ENCODE assay signal across 9 cellular contexts in genomic region chr6:149129401-149130077, GRCh38.
DNase-seq lines count a peak whose midpoint lies in the region; ATAC-seq, FAIRE-seq and TF ChIP-seq lines count a peak whose summit lies in the region.
"Had no signal": no experiment of that assay in that cellular context is flagged by ENCODE, and none has a peak within 500 bp of the region (broad histone marks: within the 10 kb centered on the region; RNA-seq: fewer than 3 reads in every experiment).

No MANE protein-coding gene starts in this region.

- H3K4me3 ChIP-seq in smooth muscle cell, result no peak overlapping the region

- no peaks in the 10 kb centered on the region for H3F3A ChIP-seq in smooth muscle cell (ENCODE audit: low read depth)

- POLR2A ChIA-PET in MCF 10A (lab: Yijun Ruan, JAX), result interaction anchor here (0.5 to 0.9 kb wide), 4 partner anchors 13 to 148 kb away, joined by 3 to 4 read pairs (median 3); no protein-coding TSS in a partner anchor

- H3K36me3 ChIP-seq in smooth muscle cell (ENCODE audit: low read depth), result no peaks in the 10 kb centered on the region

- H3K27ac Mint-ChIP-seq in MCF 10A (ENCODE audit: low read depth, unreplicated experiment), result peak overlapping the region; percentile 11

- H3K27me3 ChIP-seq in smooth muscle cell (ENCODE audit: low read depth), result no peaks in the 10 kb centered on the region

- H3K79me2 ChIP-seq in smooth muscle cell (ENCODE audit: low read depth), result no peaks in the 10 kb centered on the region

- peaks cover under 1% of the 10 kb centered on the region for H3K9me3 Mint-ChIP-seq in MCF 10A (ENCODE audit: unreplicated experiment)

- FAIRE-seq in urothelium cell line (lab: Jason Lieb, UNC), result no peak

- no peak for DNase-seq in activated CD4-positive, CD25-positive, alpha-beta regulatory T cell (lab: John Stamatoyannopoulos, UW)
- peak; percentile 83 for DNase-seq in MV-4-11 (lab: John Stamatoyannopoulos, UW)
- DNase-seq in MCF 10A (ENCODE audit: unreplicated experiment), result peak; percentile 91
- no peak for DNase-seq in smooth muscle cell (lab: John Stamatoyannopoulos, UW; ENCODE audit: unreplicated experiment)
- DNase-seq in urothelium cell line (ENCODE audit: low spot score), result no peak
- no peak for DNase-seq in mesenteric fat pad (ENCODE audit: low spot score)

- no peak overlapping the region for H3K9ac ChIP-seq in smooth muscle cell (ENCODE audit: low read depth)

- peaks cover 11% of the 10 kb centered on the region for H3K27me3 Mint-ChIP-seq in MCF 10A (ENCODE audit: insufficient read depth, unreplicated experiment)

- CTCF ChIA-PET in MCF 10A (lab: Yijun Ruan, JAX), result interaction anchor here (0.5 to 1.6 kb wide), 4 partner anchors 70 to 570 kb away, joined by 3 to 4 read pairs (median 3); no protein-coding TSS in a partner anchor

- H3K27ac ChIP-seq in smooth muscle cell (ENCODE audit: low read depth), result peak overlapping the region; percentile 59
- H3K27ac ChIP-seq: HL-60 had no signal

- 47% methylated on average over 8 of the region's 8 CpGs for WGBS in smooth muscle cell (ENCODE audit: low lambda C conversion rate)

- peak overlapping the region; percentile 7 for H3K4me2 ChIP-seq in smooth muscle cell

- no peaks in the 10 kb centered on the region for H3K36me3 Mint-ChIP-seq in MCF 10A (ENCODE audit: insufficient read depth, unreplicated experiment)

- H3K9me3 ChIP-seq in smooth muscle cell (replicated peaks; ENCODE audit: low read depth), result no peaks in the 10 kb centered on the region

- ATAC-seq in activated CD4-positive, CD25-positive, alpha-beta regulatory T cell treated with anti-CD3 and anti-CD28 coated beads, Interleukin-2, amount 50 U/mL, for 24 hours, result peak; percentile 21 to 38
- no peak for ATAC-seq in HG03521 (IDR thresholded peaks at IDR 0.05; ENCODE audit: unreplicated experiment)

- no peak for TF ChIP-seq CTCF in MCF 10A (IDR thresholded peaks at IDR 0.05; ENCODE audit: unreplicated experiment)
- TF ChIP-seq CTCF in smooth muscle cell (IDR thresholded peaks at IDR 0.05; ENCODE audit: borderline replicate concordance, insufficient read depth, poor library complexity, severe bottlenecking), result no peak

- no peak overlapping the region for H2AFZ ChIP-seq in smooth muscle cell (ENCODE audit: low read depth)

- H3K4me1 ChIP-seq in smooth muscle cell (ENCODE audit: low read depth), result peaks cover 14% of the 10 kb centered on the region

- peaks cover 30% of the 10 kb centered on the region for H3K4me1 Mint-ChIP-seq in MCF 10A (ENCODE audit: insufficient read depth, unreplicated experiment)

- no TSS peak for BruUV-seq in MCF 10A (replicated peaks; lab: Mats Ljungman, UMichigan)

- no peak overlapping the region for H3K4me3 Mint-ChIP-seq in MCF 10A (ENCODE audit: unreplicated experiment)

- intact Hi-C loops in MCF 10A (cut with micrococcal nuclease), result loop anchor here (5.0 kb wide), 1 partner anchor 188 kb away; the partner anchor contains the start of gene TAB2

- no peaks in the 10 kb centered on the region for H4K20me1 ChIP-seq in smooth muscle cell (ENCODE audit: low read depth)

Comparison
In these comparisons a context has a peak if more than half of its experiments do, and no peak if none do; other contexts are left out.
1. DNase-seq: peak in MV-4-11 (single experiment) and MCF 10A (single experiment); none in activated CD4-positive, CD25-positive, alpha-beta regulatory T cell (0 of 4), smooth muscle cell (single experiment), urothelium cell line (single experiment) and mesenteric fat pad (single experiment).